ENCODE assay signal across 1 cellular context in the genomic region with DNA sequence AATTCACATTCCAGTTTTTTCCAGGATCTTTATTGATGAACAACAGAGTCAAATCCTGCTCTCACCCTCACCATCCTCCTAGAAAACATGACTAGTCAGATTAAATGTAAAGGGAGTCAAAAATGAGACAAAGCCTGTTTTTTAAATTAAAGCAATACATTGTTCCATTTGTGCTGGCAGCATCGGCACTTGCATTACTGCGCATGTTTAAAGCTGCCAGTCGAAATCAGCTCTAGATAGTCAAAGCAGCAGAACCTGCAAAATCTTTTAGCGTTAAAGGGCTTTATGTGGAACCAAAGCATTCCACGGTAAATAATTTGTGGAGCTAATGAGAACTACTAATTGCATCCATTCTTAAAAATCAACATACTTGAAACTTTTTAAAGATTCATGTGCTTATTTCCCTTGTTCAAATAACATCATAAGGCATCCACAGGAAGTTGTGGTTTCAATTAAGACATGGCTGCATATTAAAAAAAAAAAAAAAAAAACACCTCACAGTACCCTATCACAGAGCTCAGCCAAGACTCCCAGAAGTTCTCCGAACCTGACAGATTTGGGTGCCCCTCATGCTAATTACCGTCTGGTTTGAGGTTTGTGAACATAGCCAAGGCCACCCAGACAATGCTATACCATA.
TF ChIP-seq lines count a peak whose summit lies in the region.

No MANE protein-coding gene starts in this region.

TF ChIP-seq in SK-N-SH, 30 proteins besides CTCF, POLR2A, EP300 and RAD21 (continued from another document):
- TF ChIP-seq, protein P1, sequence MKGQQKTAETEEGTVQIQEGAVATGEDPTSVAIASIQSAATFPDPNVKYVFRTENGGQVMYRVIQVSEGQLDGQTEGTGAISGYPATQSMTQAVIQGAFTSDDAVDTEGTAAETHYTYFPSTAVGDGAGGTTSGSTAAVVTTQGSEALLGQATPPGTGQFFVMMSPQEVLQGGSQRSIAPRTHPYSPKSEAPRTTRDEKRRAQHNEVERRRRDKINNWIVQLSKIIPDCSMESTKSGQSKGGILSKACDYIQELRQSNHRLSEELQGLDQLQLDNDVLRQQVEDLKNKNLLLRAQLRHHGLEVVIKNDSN (IDR thresholded peaks at IDR 0.05; ENCODE audit: borderline replicate concordance, low read depth), result no peak
- TF ChIP-seq SMC3 (IDR thresholded peaks at IDR 0.05; ENCODE audit: low read depth, low read length) (no peak), GABPA (IDR thresholded peaks at IDR 0.05; ENCODE audit: low read depth) (no peak), EZH2phosphoT487 (IDR thresholded peaks at IDR 0.05; ENCODE audit: borderline replicate concordance, low read depth) (no peak), ELF1 (IDR thresholded peaks at IDR 0.05) (no peak), NRF1 (IDR thresholded peaks at IDR 0.05; ENCODE audit: low read depth, low read length) (no peak; the same call in 1 of the 2 replicates), SIN3A (IDR thresholded peaks at IDR 0.05; ENCODE audit: borderline replicate concordance, low read depth, low read length) (no peak)
- TF ChIP-seq, protein P2, sequence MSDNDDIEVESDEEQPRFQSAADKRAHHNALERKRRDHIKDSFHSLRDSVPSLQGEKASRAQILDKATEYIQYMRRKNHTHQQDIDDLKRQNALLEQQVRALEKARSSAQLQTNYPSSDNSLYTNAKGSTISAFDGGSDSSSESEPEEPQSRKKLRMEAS (IDR thresholded peaks at IDR 0.05; ENCODE audit: low read depth), result no peak
- TF ChIP-seq, protein P3, sequence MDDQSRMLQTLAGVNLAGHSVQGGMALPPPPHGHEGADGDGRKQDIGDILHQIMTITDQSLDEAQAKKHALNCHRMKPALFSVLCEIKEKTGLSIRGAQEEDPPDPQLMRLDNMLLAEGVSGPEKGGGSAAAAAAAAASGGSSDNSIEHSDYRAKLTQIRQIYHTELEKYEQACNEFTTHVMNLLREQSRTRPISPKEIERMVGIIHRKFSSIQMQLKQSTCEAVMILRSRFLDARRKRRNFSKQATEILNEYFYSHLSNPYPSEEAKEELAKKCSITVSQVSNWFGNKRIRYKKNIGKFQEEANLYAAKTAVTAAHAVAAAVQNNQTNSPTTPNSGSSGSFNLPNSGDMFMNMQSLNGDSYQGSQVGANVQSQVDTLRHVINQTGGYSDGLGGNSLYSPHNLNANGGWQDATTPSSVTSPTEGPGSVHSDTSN (IDR thresholded peaks at IDR 0.05), result no peak
